Comparison of ENCODE assay signal across 9 cellular contexts in genomic region chr3:25033407-25034029, GRCh38.
A peak's percentile ranks its signal among the peaks of the same experiment; 100 is the strongest.
DNase-seq lines count a peak whose midpoint lies in the region; ATAC-seq and TF ChIP-seq lines count a peak whose summit lies in the region.
"Had no signal": no experiment of that assay in that cellular context is flagged by ENCODE, and none has a peak within 500 bp of the region (broad histone marks: within the 10 kb centered on the region; RNA-seq: fewer than 3 reads in every experiment).

No MANE protein-coding gene starts in this region.

- H3K4me3 ChIP-seq in IMR-90 (ENCODE audit: insufficient read depth, low read depth, low read length) (no peak overlapping the region), SU-DHL-6 (ENCODE audit: insufficient read depth, low read length, poor library complexity, severe bottlenecking) (no peak overlapping the region)
- H3K4me3 ChIP-seq: uterus had no signal

- H3K4me3 Mint-ChIP-seq in activated CD4-positive, alpha-beta T cell treated with anti-CD3 and anti-CD28 coated beads, Interleukin-2, amount 10 ng/mL, durations not matched to agents 7 days and 5 days, result no peak overlapping the region

- CTCF ChIA-PET in activated CD4-positive, alpha-beta T cell treated with anti-CD3 and anti-CD28 coated beads, Interleukin-2, amount 10 ng/mL, durations not matched to agents 7 days and 5 days (lab: Charles Lee), result interaction anchor here (0.9 to 1.1 kb wide), 3 partner anchors 9 to 24 kb away, joined by 3 read pairs; no protein-coding TSS in a partner anchor
- CTCF ChIA-PET in IMR-90 (lab: Yijun Ruan, JAX), result no interaction called here

- H2BK5ac ChIP-seq in IMR-90 (ENCODE audit: low read depth, low read length, poor library complexity, severe bottlenecking), result no peak overlapping the region

- no peaks in the 10 kb centered on the region for H3F3A ChIP-seq in SU-DHL-6 (ENCODE audit: insufficient read depth)

- no peaks in the 10 kb centered on the region for H3K9me3 Mint-ChIP-seq in activated CD4-positive, alpha-beta T cell treated with anti-CD3 and anti-CD28 coated beads, Interleukin-2, amount 10 ng/mL, durations not matched to agents 7 days and 5 days

- H2AK9ac ChIP-seq in IMR-90 (replicated peaks; ENCODE audit: low read depth, low read length, poor library complexity), result no peak overlapping the region

- BruUV-seq in IMR-90 (replicated peaks; lab: Mats Ljungman, UMichigan), result no TSS peak

- no peak for TF ChIP-seq CTCF in IMR-90 (conservative IDR thresholded peaks at IDR 0.05; ENCODE audit: low read depth, low read length)
- peak; percentile 28 for TF ChIP-seq CTCF in SU-DHL-6 (IDR thresholded peaks at IDR 0.05; ENCODE audit: insufficient read depth, low read length, poor library complexity, severe bottlenecking)

- POLR2A ChIA-PET in activated CD4-positive, alpha-beta T cell treated with anti-CD3 and anti-CD28 coated beads, Interleukin-2, amount 10 ng/mL, durations not matched to agents 7 days and 5 days (lab: Charles Lee), result no interaction called here
- POLR2A ChIA-PET in IMR-90 (lab: Charles Lee; ENCODE audit: unreplicated experiment), result no interaction called here

- H3K79me1 ChIP-seq in IMR-90 (ENCODE audit: low read depth in 1 of 2, low read length in 2 of 2), result no peaks in the 10 kb centered on the region

- H3K4me2 ChIP-seq in IMR-90 (ENCODE audit: low read depth, low read length) (no peak overlapping the region), SU-DHL-6 (ENCODE audit: low read depth, low read length, poor library complexity, severe bottlenecking) (no peak overlapping the region)

- DNase-seq in activated CD4-positive, alpha-beta T cell treated with anti-CD3 and anti-CD28 coated beads, Interleukin-2, amount 10 ng/mL, durations not matched to agents 7 days and 5 days, result peak; percentile 17
- DNase-seq in activated CD4-positive, alpha-beta T cell treated with anti-CD3 and anti-CD28 coated beads, Interleukin-2, amount 50 U/mL, for 1 hour, result no peak
- peak; percentile 6 for DNase-seq in IMR-90
- DNase-seq in foreskin melanocyte, result peak; percentile 54
- peak in 6 of 10 donors; percentile 11 to 75 (median 36) for DNase-seq in posterior cingulate gyrus
- no peak for DNase-seq in T-helper 9 cell

- H2BK120ac ChIP-seq in IMR-90 (ENCODE audit: low read depth, low read length), result no peak overlapping the region

- no peak overlapping the region for H3K18ac ChIP-seq in IMR-90 (ENCODE audit: low read depth, low read length)

- ATAC-seq in GM21723 (IDR thresholded peaks at IDR 0.05; ENCODE audit: unreplicated experiment), result peak; percentile 73
- ATAC-seq in IMR-90 (ENCODE audit: low read depth), result no peak

- intact Hi-C loops in IMR-90 (cut with micrococcal nuclease) (no loop called here), posterior cingulate gyrus (cut with DNase I) (loop anchor here (10.0 kb wide), 1 partner anchor 259 kb away; no protein-coding TSS in a partner anchor)

- H4K5ac ChIP-seq in IMR-90 (ENCODE audit: low read depth, low read length), result no peak overlapping the region

- TF ChIP-seq POLR2A in IMR-90 (IDR thresholded peaks at IDR 0.05; ENCODE audit: low read depth, low read length), result no peak

- H3K4me1 Mint-ChIP-seq in activated CD4-positive, alpha-beta T cell treated with anti-CD3 and anti-CD28 coated beads, Interleukin-2, amount 10 ng/mL, durations not matched to agents 7 days and 5 days, result no peaks in the 10 kb centered on the region

- no peak overlapping the region for H3K4ac ChIP-seq in IMR-90 (ENCODE audit: low read depth, low read length)

- no peak overlapping the region for H2AK5ac ChIP-seq in IMR-90 (ENCODE audit: low read depth, low read length)

- H3K9me1 ChIP-seq in IMR-90 (ENCODE audit: insufficient read depth, low read length), result no peaks in the 10 kb centered on the region

- no peak overlapping the region for H2BK15ac ChIP-seq in IMR-90 (ENCODE audit: low read depth, low read length)

- no peak overlapping the region for H2BK20ac ChIP-seq in IMR-90 (ENCODE audit: low read depth, low read length)

- no peak overlapping the region for H3K56ac ChIP-seq in IMR-90 (ENCODE audit: extremely low read depth, insufficient read depth, low read length)

- H3K36me3 ChIP-seq in IMR-90 (ENCODE audit: control insufficient read depth, insufficient read depth, low read length), result no peaks in the 10 kb centered on the region
- H3K36me3 ChIP-seq in SU-DHL-6 (ENCODE audit: low read length), result no peaks in the 10 kb centered on the region
- H3K36me3 ChIP-seq: uterus had no signal

- no peak overlapping the region for H3K27ac Mint-ChIP-seq in activated CD4-positive, alpha-beta T cell treated with anti-CD3 and anti-CD28 coated beads, Interleukin-2, amount 10 ng/mL, durations not matched to agents 7 days and 5 days

- no peaks in the 10 kb centered on the region for H3K4me1 ChIP-seq in IMR-90 (ENCODE audit: control insufficient read depth, insufficient read depth, low read length)

- H2AFZ ChIP-seq in IMR-90 (replicated peaks; ENCODE audit: low read length, poor library complexity), result no peak overlapping the region
- no peak overlapping the region for H2AFZ ChIP-seq in SU-DHL-6 (ENCODE audit: low read depth, low read length, severe bottlenecking)

- no peaks in the 10 kb centered on the region for H3K79me2 ChIP-seq in SU-DHL-6 (ENCODE audit: insufficient read depth, low read length)

- H3K9me3 ChIP-seq in IMR-90 (ENCODE audit: control insufficient read depth, insufficient read depth, low read length), result no peaks in the 10 kb centered on the region
- no peaks in the 10 kb centered on the region for H3K9me3 ChIP-seq in SU-DHL-6 (ENCODE audit: insufficient read depth, low read length)
- H3K9me3 ChIP-seq: uterus had no signal

- in situ Hi-C loops in IMR-90 (cut with MboI; ENCODE audit: low sequenced_read_pairs), result no loop called here

- H4K8ac ChIP-seq in IMR-90 (ENCODE audit: low read depth in 2 of 2, low read length in 2 of 2), result no peak overlapping the region

- no peak overlapping the region for H3K23ac ChIP-seq in IMR-90 (ENCODE audit: low read depth, low read length)

- no peaks in the 10 kb centered on the region for H3K27me3 ChIP-seq in IMR-90 (ENCODE audit: control insufficient read depth, insufficient read depth, low read length)
- H3K27me3 ChIP-seq in SU-DHL-6 (ENCODE audit: low read length), result no peaks in the 10 kb centered on the region
- H3K27me3 ChIP-seq: uterus had no signal

- TF ChIP-seq RAD21 in IMR-90 (IDR thresholded peaks at IDR 0.05; ENCODE audit: low read length), result no peak

- H4K91ac ChIP-seq in IMR-90 (ENCODE audit: insufficient read depth, low read depth, low read length), result no peak overlapping the region

- H3K27ac ChIP-seq in IMR-90 (ENCODE audit: insufficient read depth, low read length) (no peak overlapping the region), SU-DHL-6 (ENCODE audit: low read depth, low read length) (no peak overlapping the region)
- H3K27ac ChIP-seq: uterus had no signal

- H3K9me2 ChIP-seq in SU-DHL-6 (replicated peaks; ENCODE audit: insufficient read depth, low read length), result no peaks in the 10 kb centered on the region

- H3K27me3 Mint-ChIP-seq in activated CD4-positive, alpha-beta T cell treated with anti-CD3 and anti-CD28 coated beads, Interleukin-2, amount 10 ng/mL, durations not matched to agents 7 days and 5 days, result no peaks in the 10 kb centered on the region

- dilution Hi-C loops in IMR-90 (cut with HindIII; ENCODE audit: low sequenced_read_pairs, unreplicated experiment), result no loop called here

- no peak overlapping the region for H3K14ac ChIP-seq in IMR-90 (replicated peaks; ENCODE audit: low read depth, low read length)

- no peaks in the 10 kb centered on the region for H4K20me1 ChIP-seq in IMR-90 (ENCODE audit: insufficient read depth, low read length)
- H4K20me1 ChIP-seq in SU-DHL-6 (ENCODE audit: low read depth, low read length), result no peaks in the 10 kb centered on the region

- H3K36me3 Mint-ChIP-seq in activated CD4-positive, alpha-beta T cell treated with anti-CD3 and anti-CD28 coated beads, Interleukin-2, amount 10 ng/mL, durations not matched to agents 7 days and 5 days (ENCODE audit: low read depth), result no peaks in the 10 kb centered on the region

- H3K9ac ChIP-seq in IMR-90 (ENCODE audit: low read depth, low read length), result no peak overlapping the region
- no peak overlapping the region for H3K9ac ChIP-seq in SU-DHL-6 (ENCODE audit: low read length)

- WGBS in IMR-90 (ENCODE audit: extremely low coverage in 2 of 2, insufficient read length in 1 of 2), 2 experiments, result no CpG with 5 or more reads among the region's 6 CpGs

TF ChIP-seq in IMR-90, 13 proteins besides CTCF, POLR2A, EP300 and RAD21:
- TF ChIP-seq RCOR1 (IDR thresholded peaks at IDR 0.05; ENCODE audit: insufficient replicate concordance, low read length) (no peak), FOS (IDR thresholded peaks at IDR 0.05; ENCODE audit: low read depth, low read length) (no peak), SMC3 (IDR thresholded peaks at IDR 0.05; ENCODE audit: low read depth, low read length) (no peak), BHLHE40 (IDR thresholded peaks at IDR 0.05; ENCODE audit: low read depth, low read length) (no peak), NFE2L2 (IDR thresholded peaks at IDR 0.05; ENCODE audit: low read depth, low read length) (no peak), CEBPB (IDR thresholded peaks at IDR 0.05; ENCODE audit: low read depth, low read length) (no peak), CHD1 (IDR thresholded peaks at IDR 0.05; ENCODE audit: low read depth, low read length) (no peak), RFX5 (IDR thresholded peaks at IDR 0.05; ENCODE audit: low read depth, low read length) (no peak), USF2 (IDR thresholded peaks at IDR 0.05; ENCODE audit: low read depth, low read length) (no peak)
- TF ChIP-seq, protein P1, sequence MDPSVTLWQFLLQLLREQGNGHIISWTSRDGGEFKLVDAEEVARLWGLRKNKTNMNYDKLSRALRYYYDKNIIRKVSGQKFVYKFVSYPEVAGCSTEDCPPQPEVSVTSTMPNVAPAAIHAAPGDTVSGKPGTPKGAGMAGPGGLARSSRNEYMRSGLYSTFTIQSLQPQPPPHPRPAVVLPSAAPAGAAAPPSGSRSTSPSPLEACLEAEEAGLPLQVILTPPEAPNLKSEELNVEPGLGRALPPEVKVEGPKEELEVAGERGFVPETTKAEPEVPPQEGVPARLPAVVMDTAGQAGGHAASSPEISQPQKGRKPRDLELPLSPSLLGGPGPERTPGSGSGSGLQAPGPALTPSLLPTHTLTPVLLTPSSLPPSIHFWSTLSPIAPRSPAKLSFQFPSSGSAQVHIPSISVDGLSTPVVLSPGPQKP (IDR thresholded peaks at IDR 0.05; ENCODE audit: borderline replicate concordance, low read depth, low read length), result no peak

Comparison
In these comparisons a context has a peak if more than half of its experiments do, and no peak if none do; other contexts are left out.
1. DNase-seq: peak in activated CD4-positive, alpha-beta T cell treated with anti-CD3 and anti-CD28 coated beads, Interleukin-2, amount 10 ng/mL, durations not matched to agents 7 days and 5 days (single experiment), IMR-90 (single experiment), foreskin melanocyte (single experiment) and posterior cingulate gyrus (6 of 10); none in activated CD4-positive, alpha-beta T cell treated with anti-CD3 and anti-CD28 coated beads, Interleukin-2, amount 50 U/mL, for 1 hour (single experiment) and T-helper 9 cell (single experiment).